ENCODE assay signal across 1 cellular context in the genomic region with DNA sequence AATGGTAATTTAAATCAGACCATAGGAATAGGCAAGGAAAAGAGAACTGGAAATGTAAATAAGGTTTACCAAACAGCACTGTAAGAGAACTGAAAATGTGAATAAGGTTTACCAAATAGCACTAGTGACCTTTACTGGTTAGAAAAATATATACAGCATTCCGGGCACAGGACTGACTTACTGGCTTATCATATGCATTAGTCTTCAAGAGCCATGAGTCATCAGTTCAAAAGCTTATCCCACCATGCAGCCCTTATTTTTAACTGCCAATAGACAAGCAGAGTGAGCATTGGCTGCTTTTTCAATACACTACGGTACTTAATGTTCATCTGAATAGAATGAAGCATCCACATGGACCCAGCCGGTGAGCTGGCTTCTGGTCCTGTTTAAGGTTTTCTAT.
TF ChIP-seq lines count a peak whose summit lies in the region.

No MANE protein-coding gene starts in this region.

TF ChIP-seq in K562, 482 proteins besides CTCF, POLR2A, EP300 and RAD21 (continued from another document):
- TF ChIP-seq ZNF174 (CRISPR knock-in tag; IDR thresholded peaks at IDR 0.05) = no peak
- no peak for TF ChIP-seq SMAD1 (IDR thresholded peaks at IDR 0.05; ENCODE audit: low read depth, low read length, partially characterized antibody)
- TF ChIP-seq PPARD (CRISPR knock-in tag; IDR thresholded peaks at IDR 0.05) = no peak
- no peak for TF ChIP-seq SLC30A9 (CRISPR knock-in tag; IDR thresholded peaks at IDR 0.05)
- TF ChIP-seq ZNF3 (CRISPR knock-in tag; IDR thresholded peaks at IDR 0.05) = no peak
- TF ChIP-seq, protein P1, sequence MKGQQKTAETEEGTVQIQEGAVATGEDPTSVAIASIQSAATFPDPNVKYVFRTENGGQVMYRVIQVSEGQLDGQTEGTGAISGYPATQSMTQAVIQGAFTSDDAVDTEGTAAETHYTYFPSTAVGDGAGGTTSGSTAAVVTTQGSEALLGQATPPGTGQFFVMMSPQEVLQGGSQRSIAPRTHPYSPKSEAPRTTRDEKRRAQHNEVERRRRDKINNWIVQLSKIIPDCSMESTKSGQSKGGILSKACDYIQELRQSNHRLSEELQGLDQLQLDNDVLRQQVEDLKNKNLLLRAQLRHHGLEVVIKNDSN (CRISPR knock-in tag; IDR thresholded peaks at IDR 0.05) = no peak
- no peak for TF ChIP-seq KAT2B (IDR thresholded peaks at IDR 0.05; ENCODE audit: low read depth, low read length)
- TF ChIP-seq ZNF316 (IDR thresholded peaks at IDR 0.05) = 0 out of 2 replicates have a peak, but pooled peaks have one; percentile 15
- TF ChIP-seq IRF2 (CRISPR knock-in tag; IDR thresholded peaks at IDR 0.05) = no peak
- TF ChIP-seq ZNF699 (CRISPR knock-in tag; IDR thresholded peaks at IDR 0.05; ENCODE audit: insufficient replicate concordance) = no peak
- peak; percentile 68 for TF ChIP-seq MTA2 (IDR thresholded peaks at IDR 0.05; ENCODE audit: low read depth)
- TF ChIP-seq, protein P2, sequence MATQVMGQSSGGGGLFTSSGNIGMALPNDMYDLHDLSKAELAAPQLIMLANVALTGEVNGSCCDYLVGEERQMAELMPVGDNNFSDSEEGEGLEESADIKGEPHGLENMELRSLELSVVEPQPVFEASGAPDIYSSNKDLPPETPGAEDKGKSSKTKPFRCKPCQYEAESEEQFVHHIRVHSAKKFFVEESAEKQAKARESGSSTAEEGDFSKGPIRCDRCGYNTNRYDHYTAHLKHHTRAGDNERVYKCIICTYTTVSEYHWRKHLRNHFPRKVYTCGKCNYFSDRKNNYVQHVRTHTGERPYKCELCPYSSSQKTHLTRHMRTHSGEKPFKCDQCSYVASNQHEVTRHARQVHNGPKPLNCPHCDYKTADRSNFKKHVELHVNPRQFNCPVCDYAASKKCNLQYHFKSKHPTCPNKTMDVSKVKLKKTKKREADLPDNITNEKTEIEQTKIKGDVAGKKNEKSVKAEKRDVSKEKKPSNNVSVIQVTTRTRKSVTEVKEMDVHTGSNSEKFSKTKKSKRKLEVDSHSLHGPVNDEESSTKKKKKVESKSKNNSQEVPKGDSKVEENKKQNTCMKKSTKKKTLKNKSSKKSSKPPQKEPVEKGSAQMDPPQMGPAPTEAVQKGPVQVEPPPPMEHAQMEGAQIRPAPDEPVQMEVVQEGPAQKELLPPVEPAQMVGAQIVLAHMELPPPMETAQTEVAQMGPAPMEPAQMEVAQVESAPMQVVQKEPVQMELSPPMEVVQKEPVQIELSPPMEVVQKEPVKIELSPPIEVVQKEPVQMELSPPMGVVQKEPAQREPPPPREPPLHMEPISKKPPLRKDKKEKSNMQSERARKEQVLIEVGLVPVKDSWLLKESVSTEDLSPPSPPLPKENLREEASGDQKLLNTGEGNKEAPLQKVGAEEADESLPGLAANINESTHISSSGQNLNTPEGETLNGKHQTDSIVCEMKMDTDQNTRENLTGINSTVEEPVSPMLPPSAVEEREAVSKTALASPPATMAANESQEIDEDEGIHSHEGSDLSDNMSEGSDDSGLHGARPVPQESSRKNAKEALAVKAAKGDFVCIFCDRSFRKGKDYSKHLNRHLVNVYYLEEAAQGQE (CRISPR knock-in tag; IDR thresholded peaks at IDR 0.05; ENCODE audit: low read depth) = no peak
